Comparison of ENCODE assay signal across 8 cellular contexts in the genomic region with DNA sequence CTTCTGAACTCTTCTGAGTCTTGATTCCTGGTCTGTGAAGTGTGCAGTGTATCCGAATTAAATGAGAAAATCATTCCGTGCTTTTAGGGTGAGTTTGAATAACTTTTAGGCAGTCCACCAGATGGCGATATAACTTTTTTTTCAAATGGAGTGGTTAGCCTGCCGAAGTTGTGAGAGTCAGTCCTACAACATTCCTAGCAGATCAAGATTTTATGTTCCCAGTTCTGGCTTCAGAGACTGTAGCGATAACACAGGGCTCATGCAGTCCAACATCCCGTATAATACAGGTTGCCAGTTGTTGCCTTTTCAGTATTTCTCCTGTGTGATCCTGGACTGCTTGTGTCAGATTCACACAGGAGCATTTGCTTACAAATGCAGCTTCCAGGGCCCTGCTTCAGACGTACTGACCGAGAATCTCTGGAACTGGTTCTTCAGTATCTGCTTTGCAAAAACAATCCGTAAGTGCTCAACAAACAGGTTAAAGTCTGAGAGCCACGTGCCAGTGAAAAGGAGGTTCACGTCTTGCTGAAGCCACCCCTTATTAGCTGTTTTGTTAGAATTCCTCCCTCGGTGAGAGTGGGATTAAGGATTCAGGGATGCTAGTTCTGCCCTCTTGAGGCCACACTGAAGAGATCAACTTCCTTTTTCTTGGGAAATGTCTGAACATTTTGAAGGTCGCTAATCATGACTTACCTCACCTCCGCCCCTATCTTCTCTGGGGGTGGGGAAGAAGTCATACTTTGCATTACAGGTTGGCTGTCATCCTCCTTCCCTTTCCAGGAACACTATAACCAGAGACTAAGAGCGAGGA. TPM values are rescaled to one million over a fixed set of nuclear protein-coding genes. Genes with fewer than 3 reads are reported as not detected.
DNase-seq lines count a peak whose midpoint lies in the region; ATAC-seq and TF ChIP-seq lines count a peak whose summit lies in the region.

No MANE protein-coding gene starts in this region.

- 8 to 15% methylated on average over 15 of the region's 15 CpGs for WGBS in esophagus squamous epithelium, 2 donors

- intact Hi-C loops in A673 (cut with micrococcal nuclease; ENCODE audit: unreplicated experiment) (loop anchor here (2.0 to 5.0 kb wide), 2 partner anchors 239 to 363 kb away; no protein-coding TSS in a partner anchor), esophagus squamous epithelium (cut with DNase I) (loop anchor here (5.0 kb wide), 1 partner anchor 46 kb away; the partner anchor contains the start of gene IRGM)

- BruUV-seq in A673 (replicated peaks; lab: Mats Ljungman, UMichigan) = no TSS peak

- H3K27ac ChIP-seq in A673 (ENCODE audit: low read depth, low read length, poor library complexity, severe bottlenecking) (no peak overlapping the region), esophagus squamous epithelium (peak overlapping the region in 3 of 4 donors; percentile 54 to 65 (median 65)), muscle layer of duodenum (ENCODE audit: low read length) (peak overlapping the region; percentile 20)

- ATAC-seq in SK-N-SH treated with all-trans-retinoic acid at 6 μM for 48 hours = peak; percentile 93
- no peak for ATAC-seq in GM21737 (IDR thresholded peaks at IDR 0.05; ENCODE audit: unreplicated experiment)
- ATAC-seq in HG03520 (IDR thresholded peaks at IDR 0.05; ENCODE audit: unreplicated experiment) = no peak

- H3K4me3 ChIP-seq in A673 (ENCODE audit: low read depth, low read length, poor library complexity, severe bottlenecking) = peak overlapping the region; percentile 42
- H3K4me3 ChIP-seq in esophagus squamous epithelium = peak overlapping the region; percentile 7 to 59 (median 30)
- peak overlapping the region; percentile 56 to 61 for H3K4me3 ChIP-seq in muscle layer of duodenum (ENCODE audit: low read depth in 1 of 2, low read length in 2 of 2)

- H3K9me3 ChIP-seq in A673 (ENCODE audit: low read depth, low read length, poor library complexity, severe bottlenecking) (no peaks in the 10 kb centered on the region), esophagus squamous epithelium (no peaks in the 10 kb centered on the region), muscle layer of duodenum (ENCODE audit: control insufficient read depth in 1 of 2, low read length in 2 of 2) (no peaks in the 10 kb centered on the region)

- H3K36me3 ChIP-seq in A673 (ENCODE audit: insufficient read depth, low read length, poor library complexity, severe bottlenecking) = no peaks in the 10 kb centered on the region
- H3K36me3 ChIP-seq in esophagus squamous epithelium = peaks cover 0 to 24% (median 0%) of the 10 kb centered on the region in 3 donors
- peaks cover 7 to 13% of the 10 kb centered on the region in 2 donors for H3K36me3 ChIP-seq in muscle layer of duodenum (ENCODE audit: control insufficient read depth in 1 of 2, insufficient read depth in 2 of 2, low read length in 2 of 2)

- H3K27me3 ChIP-seq in A673 (replicated peaks; ENCODE audit: insufficient read depth, low read depth, low read length, poor library complexity) = no peaks in the 10 kb centered on the region
- no peaks in the 10 kb centered on the region for H3K27me3 ChIP-seq in esophagus squamous epithelium
- no peaks in the 10 kb centered on the region for H3K27me3 ChIP-seq in muscle layer of duodenum (ENCODE audit: low read depth, low read length)

- peak; percentile 83 for DNase-seq in A673 (ENCODE audit: low spot score)
- peak; percentile 50 for DNase-seq in GM04503 (ENCODE audit: low read depth)
- DNase-seq in HuH-7 (ENCODE audit: low spot score) = peak; percentile 30
- no peak for DNase-seq in esophagus squamous epithelium (lab: John Stamatoyannopoulos, UW)

- CTCF ChIA-PET in A673 (lab: Charles Lee) = interaction anchor here (0.6 to 2.0 kb wide), 7 partner anchors 12 to 373 kb away, joined by 3 to 20 read pairs (median 4); partner anchors contain the start of genes DCTN4, IRGM and RBM22

- no peaks in the 10 kb centered on the region for H3K4me1 ChIP-seq in A673 (ENCODE audit: insufficient read depth, low read length, poor library complexity, severe bottlenecking)
- peaks cover 0 to 12% (median 7%) of the 10 kb centered on the region in 3 donors for H3K4me1 ChIP-seq in esophagus squamous epithelium
- H3K4me1 ChIP-seq in muscle layer of duodenum (ENCODE audit: control insufficient read depth in 1 of 2, insufficient read depth in 2 of 2, low read length in 2 of 2) = no peaks in the 10 kb centered on the region

- no peak for TF ChIP-seq POLR2A in esophagus squamous epithelium (IDR thresholded peaks at IDR 0.05)

- TF ChIP-seq CTCF in A673 (conservative IDR thresholded peaks at IDR 0.05; ENCODE audit: low read depth, low read length) (peak; percentile 59), esophagus squamous epithelium (IDR thresholded peaks at IDR 0.05) (peak; percentile 15 to 64 (median 38))

- POLR2A ChIA-PET in A673 (lab: Charles Lee; ENCODE audit: low non-redundant PET) = no interaction called here

TF ChIP-seq in SK-N-SH treated with all-trans-retinoic acid at 6 μM for 48 hours, 23 proteins besides CTCF, POLR2A, EP300 and RAD21:
- TF ChIP-seq, protein P1, sequence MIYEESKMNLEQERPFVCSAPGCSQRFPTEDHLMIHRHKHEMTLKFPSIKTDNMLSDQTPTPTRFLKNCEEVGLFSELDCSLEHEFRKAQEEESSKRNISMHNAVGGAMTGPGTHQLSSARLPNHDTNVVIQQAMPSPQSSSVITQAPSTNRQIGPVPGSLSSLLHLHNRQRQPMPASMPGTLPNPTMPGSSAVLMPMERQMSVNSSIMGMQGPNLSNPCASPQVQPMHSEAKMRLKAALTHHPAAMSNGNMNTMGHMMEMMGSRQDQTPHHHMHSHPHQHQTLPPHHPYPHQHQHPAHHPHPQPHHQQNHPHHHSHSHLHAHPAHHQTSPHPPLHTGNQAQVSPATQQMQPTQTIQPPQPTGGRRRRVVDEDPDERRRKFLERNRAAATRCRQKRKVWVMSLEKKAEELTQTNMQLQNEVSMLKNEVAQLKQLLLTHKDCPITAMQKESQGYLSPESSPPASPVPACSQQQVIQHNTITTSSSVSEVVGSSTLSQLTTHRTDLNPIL (CRISPR knock-in tag; IDR thresholded peaks at IDR 0.05; ENCODE audit: low read depth) = no peak
- TF ChIP-seq ZNF565 (CRISPR knock-in tag; conservative IDR thresholded peaks at IDR 0.05; ENCODE audit: low read depth) (no peak), ZC3H10 (CRISPR knock-in tag; IDR thresholded peaks at IDR 0.05) (no peak), GLIS3 (CRISPR knock-in tag; IDR thresholded peaks at IDR 0.05) (no peak)
TF ChIP-seq in SK-N-SH treated with all-trans-retinoic acid at 6 μM for 48 hours: peak in this region for 0.

RNA-seq across cellular contexts. Expression of gene SMIM3, which starts 22.8 kb away (rescaled TPM):
- total RNA-seq in A673 (2021) (11.6 and 14.5 TPM in 2 replicates), esophagus squamous epithelium (10 to 100 TPM in 3 of 4 donors, 1 to 10 TPM in 1; 6.8 to 38.5 (median 17.6) TPM)

RNA-seq across cellular contexts. Expression of gene DCTN4, which starts 42.5 kb away (rescaled TPM):
- total RNA-seq in A673 (2021) (62.3 and 67.6 TPM in 2 replicates), esophagus squamous epithelium (10 to 100 TPM; 31.8 to 50.2 (median 36.8) TPM)

RNA-seq across cellular contexts. Expression of gene IRGM, which starts 45.0 kb away (rescaled TPM):
- total RNA-seq in A673 (2021) (not detected in 2 replicates), esophagus squamous epithelium (under 1 TPM in 1 of 4 donors, not detected in 3; 0.95 TPM)
